In genomic region chr12:30622509-30622908, GRCh38 we compare ENCODE assay signal across 8 cellular contexts.
DNase-seq lines count a peak whose midpoint lies in the region; ATAC-seq and TF ChIP-seq lines count a peak whose summit lies in the region.

No MANE protein-coding gene starts in this region.

- no peaks in the 10 kb centered on the region for H3K79me2 ChIP-seq in mammary epithelial cell (ENCODE audit: insufficient read depth, low read length)

- no peaks in the 10 kb centered on the region for H3K4me1 ChIP-seq in mammary epithelial cell (ENCODE audit: insufficient read depth, low read length)
- no peaks in the 10 kb centered on the region for H3K4me1 ChIP-seq in left ventricle myocardium inferior

- no peaks in the 10 kb centered on the region for H3K36me3 ChIP-seq in mammary epithelial cell (ENCODE audit: insufficient read depth, low read length)
- peaks cover 3% of the 10 kb centered on the region for H3K36me3 ChIP-seq in left ventricle myocardium inferior

- no peak overlapping the region for H3K4me3 ChIP-seq in mammary epithelial cell (replicated peaks in 1 of 3; ENCODE audit: insufficient read depth in 1 of 3, low read depth in 2 of 3, low read length in 3 of 3)
- no peak overlapping the region for H3K4me3 ChIP-seq in left ventricle myocardium inferior

- DNase-seq in Daoy (ENCODE audit: low read depth): peak; percentile 13
- peak; percentile 66 for DNase-seq in mammary epithelial cell
- DNase-seq in left ventricle myocardium inferior: no peak
- no peak for DNase-seq in mesenteric fat pad (ENCODE audit: low spot score)

- H3K9ac ChIP-seq in mammary epithelial cell (ENCODE audit: insufficient read depth, low read length): no peak overlapping the region

- BruUV-seq in mammary epithelial cell (replicated peaks; lab: Mats Ljungman, UMichigan): no TSS peak

- ATAC-seq in GM19351 (IDR thresholded peaks at IDR 0.05; ENCODE audit: unreplicated experiment) (peak; percentile 94), HG03159 (IDR thresholded peaks at IDR 0.05; ENCODE audit: unreplicated experiment) (peak; percentile 93), GM19328 (IDR thresholded peaks at IDR 0.05; ENCODE audit: unreplicated experiment) (no peak), GM19035 (IDR thresholded peaks at IDR 0.05; ENCODE audit: unreplicated experiment) (no peak)

- H3K9me3 ChIP-seq in mammary epithelial cell (replicated peaks; ENCODE audit: insufficient read depth, low read length) (no peaks in the 10 kb centered on the region), left ventricle myocardium inferior (replicated peaks) (no peaks in the 10 kb centered on the region)

- no peak overlapping the region for H3K27ac ChIP-seq in mammary epithelial cell (ENCODE audit: insufficient read depth, low read depth, low read length)
- H3K27ac ChIP-seq in left ventricle myocardium inferior (replicated peaks): no peak overlapping the region

- in situ Hi-C loops in mammary epithelial cell (cut with MboI; ENCODE audit: low sequenced_read_pairs in 2 of 2): no loop called here

- TF ChIP-seq CTCF in mammary epithelial cell (conservative IDR thresholded peaks at IDR 0.05 in 1 of 2, IDR thresholded peaks at IDR 0.05 in 1 of 2; ENCODE audit: extremely low read depth in 1 of 2, insufficient read depth in 1 of 2, low read depth in 1 of 2, low read length in 2 of 2) (no peak), left ventricle myocardium inferior (IDR thresholded peaks at IDR 0.05; ENCODE audit: borderline replicate concordance) (no peak)

- H2AFZ ChIP-seq in mammary epithelial cell (ENCODE audit: low read depth, low read length): no peak overlapping the region

- intact Hi-C loops in mammary epithelial cell (cut with micrococcal nuclease) (no loop called here), left ventricle myocardium inferior (cut with micrococcal nuclease) (no loop called here)

- CTCF ChIA-PET in mammary epithelial cell (lab: Charles Lee; ENCODE audit: low non-redundant PET): interaction anchor here (0.5 to 0.6 kb wide), 2 partner anchors 36 to 204 kb away, joined by 3 to 11 read pairs; no protein-coding TSS in a partner anchor

- dilution Hi-C loops in mammary epithelial cell (cut with HindIII; ENCODE audit: low sequenced_read_pairs): no loop called here

- no peaks in the 10 kb centered on the region for H4K20me1 ChIP-seq in mammary epithelial cell (ENCODE audit: insufficient read depth, low read length)

- no peak overlapping the region for H3K4me2 ChIP-seq in mammary epithelial cell (ENCODE audit: insufficient read depth, low read depth, low read length)

- no peaks in the 10 kb centered on the region for H3K27me3 ChIP-seq in mammary epithelial cell (ENCODE audit: insufficient read depth, low read length)
- H3K27me3 ChIP-seq in left ventricle myocardium inferior (ENCODE audit: low read depth): no peaks in the 10 kb centered on the region

- WGBS in mammary epithelial cell (ENCODE audit: low coverage, missing lambda C conversion rate): 100% methylated on average over 1 of the region's 1 CpG

Comparison
In these comparisons a context has a peak if more than half of its experiments do, and no peak if none do; other contexts are left out.
1. DNase-seq: peak in Daoy (single experiment) and mammary epithelial cell (single experiment); none in left ventricle myocardium inferior (single experiment) and mesenteric fat pad (single experiment).
2. ATAC-seq: peak in GM19351 (single experiment) and HG03159 (single experiment); none in GM19328 (single experiment) and GM19035 (single experiment).